ENCODE assay signal across 24 cellular contexts in genomic region chr10:94407668-94408067, GRCh38.
"Had no signal": no experiment of that assay in that cellular context is flagged by ENCODE, and none has a peak within 500 bp of the region (broad histone marks: within the 10 kb centered on the region; RNA-seq: fewer than 3 reads in every experiment).

No MANE protein-coding gene starts in this region.

- H3K27ac ChIP-seq: colonic mucosa, RWPE1, SJSA1 had no signal

- H3K27me3 ChIP-seq: colonic mucosa, SJSA1 had no signal

- H3K9me3 ChIP-seq: colonic mucosa, SJSA1 had no signal

- H3K4me3 ChIP-seq: colonic mucosa, SJSA1 had no signal

- DNase-seq: activated B cell treated with CpG ODN at 0.5 μM for 24 hours; activated CD4-positive, alpha-beta memory T cell treated with anti-CD3 and anti-CD28 coated beads, Interleukin-2, amount 10 ng/mL, durations not matched to agents 7 days and 5 days; activated CD4-positive, alpha-beta T cell treated with anti-CD3 and anti-CD28 coated beads, Interleukin-2, amount 50 U/mL, for 1 hour; activated gamma-delta T cell treated with Interleukin-2 at 50 U/mL for 16 hours; activated naive CD4-positive, alpha-beta T cell treated with anti-CD3 and anti-CD28 coated beads, Interleukin-2, amount 10 ng/mL, durations not matched to agents 7 days and 5 days; activated naive CD8-positive, alpha-beta T cell treated with anti-CD3 and anti-CD28 coated beads for 36 hours; activated T-cell treated with anti-CD3 and anti-CD28 coated beads for 4 hours; activated T-cell treated with anti-CD3 and anti-CD28 coated beads, Interleukin-2, amount 50 U/mL, for 72 hours; cerebellar nuclear complex; colonic mucosa; MM.1S; NCI-H1105; NCI-H1436; NCI-H1694 treated with DMSO at 0.1 percent for 48 hours; NCI-H2029 treated with DMSO at 0.1 percent for 48 hours; NCI-H345; NCI-H510A; NCI-H69; NK-92 treated with Interleukin-12 subunit alpha and Interleukin-12 subunit beta, amount 100 ng/mL, for 24 hours; OCI-M1; Right ventricle myocardium superior had no signal

- H3K4me1 ChIP-seq: colonic mucosa had no signal

- H3K36me3 ChIP-seq: colonic mucosa had no signal

- ATAC-seq: activated T-cell treated with anti-CD3 and anti-CD28 coated beads, Interleukin-2, amount 50 U/mL, for 72 hours; Panc1 had no signal
